9 cellular contexts compared by ENCODE assay signal in genomic region chr6:157317129-157317814, GRCh38. TPM values are rescaled to one million over a fixed set of nuclear protein-coding genes. Genes with fewer than 3 reads are reported as not detected.
DNase-seq lines count a peak whose midpoint lies in the region; ATAC-seq, FAIRE-seq and TF ChIP-seq lines count a peak whose summit lies in the region.
"Had no signal": no experiment of that assay in that cellular context is flagged by ENCODE, and none has a peak within 500 bp of the region (broad histone marks: within the 10 kb centered on the region; RNA-seq: fewer than 3 reads in every experiment).

No MANE protein-coding gene starts in this region.

- H3K27me3 ChIP-seq in ascending aorta, result no peaks in the 10 kb centered on the region

- peak overlapping the region; percentile 41 to 73 for H3K27ac ChIP-seq in ascending aorta

- H3K9me3 Mint-ChIP-seq in effector memory CD8-positive, alpha-beta T cell, result no peaks in the 10 kb centered on the region

- DNase-seq in HPDE6-E6E7 (ENCODE audit: extremely low spot score), result peak; percentile 86
- DNase-seq in ascending aorta (ENCODE audit: low spot score in 2 of 2), result peak; percentile 47 to 92
- peak; percentile 88 for DNase-seq in inferior parietal cortex (ENCODE audit: extremely low spot score)
- peak; percentile 83 for DNase-seq in superior temporal gyrus (ENCODE audit: extremely low spot score)
- no peak for DNase-seq in effector memory CD8-positive, alpha-beta T cell
- no peak for DNase-seq in GM19239 (ENCODE audit: insufficient read length, low spot score)
- DNase-seq: KG1 had no signal

- H3K4me3 Mint-ChIP-seq in effector memory CD8-positive, alpha-beta T cell, result no peak overlapping the region

- peaks cover 34 to 38% of the 10 kb centered on the region in 2 donors for H3K36me3 ChIP-seq in ascending aorta

- intact Hi-C loops in ascending aorta (cut with DNase I), result loop anchor here (1.0 to 2.0 kb wide), 2 partner anchors 64 to 280 kb away; partner anchors contain the start of gene ZDHHC14

- peaks cover 4 to 8% of the 10 kb centered on the region in 2 donors for H3K4me1 ChIP-seq in ascending aorta

- peaks cover 15% of the 10 kb centered on the region for H3K36me3 Mint-ChIP-seq in effector memory CD8-positive, alpha-beta T cell (ENCODE audit: insufficient read depth)

- H3K27me3 Mint-ChIP-seq in effector memory CD8-positive, alpha-beta T cell, result no peaks in the 10 kb centered on the region

- H3K27ac Mint-ChIP-seq in effector memory CD8-positive, alpha-beta T cell, result peak overlapping the region in 1 of 2 donors; percentile 32

- no peak for FAIRE-seq in GM19239 (lab: Jason Lieb, UNC)
- FAIRE-seq: frontal cortex had no signal

- H3K4me1 Mint-ChIP-seq in effector memory CD8-positive, alpha-beta T cell (ENCODE audit: low read depth in 2 of 2), result peaks cover 3 to 5% of the 10 kb centered on the region in 2 donors

- no peak for TF ChIP-seq CTCF in ascending aorta (IDR thresholded peaks at IDR 0.05)

- ATAC-seq in GM21717 (IDR thresholded peaks at IDR 0.05; ENCODE audit: unreplicated experiment), result no peak
- no peak for ATAC-seq in effector memory CD8-positive, alpha-beta T cell (replicated peaks)

- H3K4me3 ChIP-seq in ascending aorta, result no peak overlapping the region

- H3K9me3 ChIP-seq in ascending aorta, result no peaks in the 10 kb centered on the region

RNA-seq across cellular contexts. Expression of gene TMEM242, which starts 6.0 kb away (rescaled TPM):
- total RNA-seq in ascending aorta, result 2.3 TPM

Comparison
In these comparisons a context has a peak if more than half of its experiments do, and no peak if none do; other contexts are left out.
1. DNase-seq: peak in HPDE6-E6E7 (single experiment), ascending aorta (2 of 2), inferior parietal cortex (single experiment) and superior temporal gyrus (single experiment); none in effector memory CD8-positive, alpha-beta T cell (0 of 3) and GM19239 (single experiment).